In the genomic region with DNA sequence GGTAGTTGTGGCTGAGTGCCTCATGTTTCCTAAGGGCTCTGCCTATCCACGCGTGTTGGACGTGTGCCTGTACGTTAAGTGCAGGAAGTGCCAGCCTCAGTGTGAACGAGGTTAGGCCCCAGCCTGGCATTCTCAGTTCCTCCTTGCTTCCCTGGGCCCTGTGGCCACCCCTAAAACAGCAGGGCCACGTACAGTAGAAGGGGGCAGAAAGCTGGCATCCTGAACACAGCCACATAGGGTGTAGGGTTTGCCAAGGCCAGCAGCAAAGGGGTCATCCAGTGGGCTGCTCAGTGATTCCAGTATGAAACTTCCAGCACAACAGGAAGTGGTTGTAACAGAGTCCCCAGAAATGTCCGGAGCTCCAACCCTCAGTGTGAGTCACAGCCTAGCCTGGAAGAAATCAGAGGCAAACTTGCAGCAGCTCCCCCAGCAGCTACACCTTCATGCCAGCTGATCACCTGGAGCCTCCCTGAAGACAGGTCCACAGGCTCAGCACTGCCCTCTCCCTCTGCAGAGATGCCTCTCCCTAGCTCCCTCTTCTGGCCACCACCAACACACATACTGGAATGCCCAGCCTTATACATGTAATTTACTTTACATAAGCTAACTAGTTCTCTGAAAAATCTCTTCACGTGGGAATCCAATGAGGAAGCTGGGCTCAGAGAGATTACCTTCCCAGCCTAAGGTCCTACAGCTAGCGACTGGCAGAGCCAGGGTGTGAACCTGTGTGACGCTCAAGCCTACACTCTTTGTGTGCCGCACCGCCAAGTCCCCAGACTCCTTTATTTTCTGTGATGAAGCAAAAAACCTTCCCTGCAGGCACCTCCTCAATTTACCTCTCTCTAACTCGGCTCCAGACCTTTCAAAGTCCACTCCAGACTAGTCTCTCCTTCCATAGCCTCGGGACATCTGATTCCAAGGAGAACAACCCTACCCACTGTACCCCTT, we compare ENCODE assay signal across 1 cellular context.
TF ChIP-seq lines count a peak whose summit lies in the region.

No MANE protein-coding gene starts in this region.

TF ChIP-seq in liver, 16 proteins besides CTCF, POLR2A, EP300 and RAD21 (continued from another document):
- TF ChIP-seq, protein P1, sequence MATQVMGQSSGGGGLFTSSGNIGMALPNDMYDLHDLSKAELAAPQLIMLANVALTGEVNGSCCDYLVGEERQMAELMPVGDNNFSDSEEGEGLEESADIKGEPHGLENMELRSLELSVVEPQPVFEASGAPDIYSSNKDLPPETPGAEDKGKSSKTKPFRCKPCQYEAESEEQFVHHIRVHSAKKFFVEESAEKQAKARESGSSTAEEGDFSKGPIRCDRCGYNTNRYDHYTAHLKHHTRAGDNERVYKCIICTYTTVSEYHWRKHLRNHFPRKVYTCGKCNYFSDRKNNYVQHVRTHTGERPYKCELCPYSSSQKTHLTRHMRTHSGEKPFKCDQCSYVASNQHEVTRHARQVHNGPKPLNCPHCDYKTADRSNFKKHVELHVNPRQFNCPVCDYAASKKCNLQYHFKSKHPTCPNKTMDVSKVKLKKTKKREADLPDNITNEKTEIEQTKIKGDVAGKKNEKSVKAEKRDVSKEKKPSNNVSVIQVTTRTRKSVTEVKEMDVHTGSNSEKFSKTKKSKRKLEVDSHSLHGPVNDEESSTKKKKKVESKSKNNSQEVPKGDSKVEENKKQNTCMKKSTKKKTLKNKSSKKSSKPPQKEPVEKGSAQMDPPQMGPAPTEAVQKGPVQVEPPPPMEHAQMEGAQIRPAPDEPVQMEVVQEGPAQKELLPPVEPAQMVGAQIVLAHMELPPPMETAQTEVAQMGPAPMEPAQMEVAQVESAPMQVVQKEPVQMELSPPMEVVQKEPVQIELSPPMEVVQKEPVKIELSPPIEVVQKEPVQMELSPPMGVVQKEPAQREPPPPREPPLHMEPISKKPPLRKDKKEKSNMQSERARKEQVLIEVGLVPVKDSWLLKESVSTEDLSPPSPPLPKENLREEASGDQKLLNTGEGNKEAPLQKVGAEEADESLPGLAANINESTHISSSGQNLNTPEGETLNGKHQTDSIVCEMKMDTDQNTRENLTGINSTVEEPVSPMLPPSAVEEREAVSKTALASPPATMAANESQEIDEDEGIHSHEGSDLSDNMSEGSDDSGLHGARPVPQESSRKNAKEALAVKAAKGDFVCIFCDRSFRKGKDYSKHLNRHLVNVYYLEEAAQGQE (IDR thresholded peaks at IDR 0.05): no peak
- TF ChIP-seq FOXA2 (IDR thresholded peaks at IDR 0.05) (no peak), HNF4A (conservative IDR thresholded peaks at IDR 0.05) (no peak), RXRA (IDR thresholded peaks at IDR 0.05) (no peak), EGR1 (IDR thresholded peaks at IDR 0.05; ENCODE audit: low read depth in 2 of 2) (no peak), SP1 (IDR thresholded peaks at IDR 0.05) (no peak), FOXA1 (IDR thresholded peaks at IDR 0.05) (no peak), MAX (IDR thresholded peaks at IDR 0.05) (no peak), ZBTB33 (IDR thresholded peaks at IDR 0.05) (no peak), HNF4G (IDR thresholded peaks at IDR 0.05) (no peak), YY1 (IDR thresholded peaks at IDR 0.05) (no peak), GABPA (IDR thresholded peaks at IDR 0.05 in 1 of 2, conservative IDR thresholded peaks at IDR 0.05 in 1 of 2) (no peak)
- TF ChIP-seq, protein P2, sequence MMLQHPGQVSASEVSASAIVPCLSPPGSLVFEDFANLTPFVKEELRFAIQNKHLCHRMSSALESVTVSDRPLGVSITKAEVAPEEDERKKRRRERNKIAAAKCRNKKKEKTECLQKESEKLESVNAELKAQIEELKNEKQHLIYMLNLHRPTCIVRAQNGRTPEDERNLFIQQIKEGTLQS (IDR thresholded peaks at IDR 0.05): no peak
